Comparison of ENCODE assay signal across 15 cellular contexts in the genomic region with DNA sequence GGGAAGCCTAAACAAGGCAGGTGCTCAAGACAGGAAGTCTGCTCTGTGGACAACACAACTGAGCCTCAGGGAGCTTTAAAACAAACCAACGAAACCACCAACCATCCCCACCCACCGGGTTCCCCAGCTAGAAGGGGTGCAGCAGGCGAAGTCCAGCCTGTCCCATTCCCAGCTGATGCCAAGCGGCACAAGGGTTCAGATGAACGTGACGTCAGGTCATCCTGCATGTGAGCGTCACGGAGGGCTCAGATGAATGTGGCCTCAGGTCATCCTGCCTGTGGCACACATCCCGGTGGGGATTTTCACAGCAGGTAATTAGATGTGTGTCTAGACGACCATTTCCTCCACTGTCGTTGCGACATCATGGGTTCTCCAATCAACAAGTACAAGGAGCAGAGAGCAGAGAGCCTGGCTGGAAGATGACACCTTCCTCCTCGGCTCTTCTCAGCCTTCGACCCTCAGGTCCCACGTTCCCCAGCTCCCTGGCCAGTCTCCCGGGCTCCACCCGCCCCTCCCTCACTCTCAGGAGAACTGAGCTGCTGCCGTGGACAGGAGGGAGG.
DNase-seq lines count a peak whose midpoint lies in the region; FAIRE-seq and TF ChIP-seq lines count a peak whose summit lies in the region.
"Had no signal": no experiment of that assay in that cellular context is flagged by ENCODE, and none has a peak within 500 bp of the region (broad histone marks: within the 10 kb centered on the region; RNA-seq: fewer than 3 reads in every experiment).

No MANE protein-coding gene starts in this region.

- peak; percentile 64 for FAIRE-seq in endothelial cell of umbilical vein (lab: Jason Lieb, UNC)
- FAIRE-seq: frontal cortex had no signal

- DNase-seq in H4 (ENCODE audit: low spot score) (peak; percentile 85), RPMI7951 (ENCODE audit: low read depth) (peak; percentile 35), endothelial cell of umbilical vein (ENCODE audit: low read depth, low spot score) (peak; percentile 65), osteoblast (ENCODE audit: insufficient read length, low spot score, missing footprints) (no peak), germinal center (ENCODE audit: low spot score) (no peak), OCI-M2 (lab: John Stamatoyannopoulos, UW; ENCODE audit: unreplicated experiment) (no peak), putamen (ENCODE audit: low spot score) (no peak), NCI-H2107 (lab: John Stamatoyannopoulos, UW) (no peak)
- DNase-seq: activated T-cell treated with anti-CD3 and anti-CD28 coated beads, Interleukin-2, amount 50 U/mL, for 24 hours; BE2C; DND-41; immature natural killer cell; stimulated activated CD4-positive, alpha-beta T cell treated with anti-CD3 and anti-CD28 coated beads, Interleukin-2, amount 100 ng/mL, for 48 hours; T-helper 1 cell had no signal

- no peak overlapping the region for H3K4me3 ChIP-seq in endothelial cell of umbilical vein (replicated peaks in 1 of 3; ENCODE audit: insufficient read depth in 1 of 3, low read depth in 1 of 3, low read length in 3 of 3)
- no peak overlapping the region for H3K4me3 ChIP-seq in osteoblast (ENCODE audit: insufficient read depth, low read length)

- H3K4me2 ChIP-seq in endothelial cell of umbilical vein (ENCODE audit: insufficient read depth, low read length): peak overlapping the region; percentile 8
- peak overlapping the region; percentile 73 for H3K4me2 ChIP-seq in osteoblast (ENCODE audit: insufficient read depth, low read length)

- TF ChIP-seq POLR2A in endothelial cell of umbilical vein (IDR thresholded peaks at IDR 0.05; ENCODE audit: low read depth, low read length): no peak

- dilution Hi-C loops in endothelial cell of umbilical vein (cut with MboI; ENCODE audit: extremely low pct_ligation_motif_present, low sequenced_read_pairs): no loop called here

- no peaks in the 10 kb centered on the region for H3K9me3 ChIP-seq in endothelial cell of umbilical vein (replicated peaks; ENCODE audit: control insufficient read depth, insufficient read depth, low read length)
- H3K9me3 ChIP-seq in osteoblast (ENCODE audit: low read depth, low read length): no peaks in the 10 kb centered on the region
- H3K9me3 ChIP-seq: BE2C had no signal

- no peak overlapping the region for H2AFZ ChIP-seq in endothelial cell of umbilical vein (ENCODE audit: low read depth, low read length)
- H2AFZ ChIP-seq in osteoblast (ENCODE audit: low read length): no peak overlapping the region

- TF ChIP-seq CTCF in endothelial cell of umbilical vein (IDR thresholded peaks at IDR 0.05; ENCODE audit: extremely low read depth in 1 of 2, insufficient read depth in 1 of 2, low read depth in 1 of 2, low read length in 2 of 2) (no peak), osteoblast (IDR thresholded peaks at IDR 0.05; ENCODE audit: extremely low read depth, low read depth, low read length) (no peak)

- POLR2A ChIA-PET in endothelial cell of umbilical vein (lab: Charles Lee): no interaction called here

- BruUV-seq in endothelial cell of umbilical vein (replicated peaks; lab: Mats Ljungman, UMichigan): TSS peak; percentile 62

- peak overlapping the region; percentile 93 for H3K27ac ChIP-seq in endothelial cell of umbilical vein (ENCODE audit: insufficient read depth, low read depth, low read length)
- H3K27ac ChIP-seq in osteoblast (ENCODE audit: low read depth, low read length): peak overlapping the region; percentile 95

- H3K4me1 ChIP-seq in endothelial cell of umbilical vein (ENCODE audit: control insufficient read depth, extremely low read depth, insufficient read depth, low read length): peaks cover 45% of the 10 kb centered on the region
- H3K4me1 ChIP-seq in osteoblast (ENCODE audit: insufficient read depth, low read length): peaks cover 28% of the 10 kb centered on the region
- H3K4me1 ChIP-seq: BE2C had no signal

- H3K79me2 ChIP-seq in endothelial cell of umbilical vein (ENCODE audit: control insufficient read depth, insufficient read depth, low read length) (no peaks in the 10 kb centered on the region), osteoblast (ENCODE audit: insufficient read depth, low read length) (no peaks in the 10 kb centered on the region)

- peak overlapping the region; percentile 72 for H3K9ac ChIP-seq in endothelial cell of umbilical vein (replicated peaks; ENCODE audit: extremely low read depth, insufficient read depth, low read length)

- CTCF ChIA-PET in endothelial cell of umbilical vein (lab: Charles Lee): interaction anchor here (0.6 to 1.5 kb wide), 11 partner anchors 9 to 454 kb away, joined by 3 to 6 read pairs (median 3); no protein-coding TSS in a partner anchor

- H4K20me1 ChIP-seq in endothelial cell of umbilical vein (replicated peaks; ENCODE audit: control insufficient read depth, extremely low read depth, insufficient read depth, low read length) (no peaks in the 10 kb centered on the region), osteoblast (ENCODE audit: insufficient read depth, low read length) (no peaks in the 10 kb centered on the region)

- H3K36me3 ChIP-seq in endothelial cell of umbilical vein (ENCODE audit: control insufficient read depth in 2 of 2, extremely low read depth in 1 of 2, insufficient read depth in 2 of 2, low read length in 2 of 2): no peaks in the 10 kb centered on the region
- no peaks in the 10 kb centered on the region for H3K36me3 ChIP-seq in osteoblast (ENCODE audit: insufficient read depth, low read length)
- H3K36me3 ChIP-seq: BE2C had no signal

- H3K27me3 ChIP-seq in endothelial cell of umbilical vein (ENCODE audit: control insufficient read depth in 2 of 2, insufficient read depth in 2 of 2, low read length in 2 of 2) (no peaks in the 10 kb centered on the region), osteoblast (ENCODE audit: insufficient read depth, low read length) (peaks cover 13% of the 10 kb centered on the region)

- intact Hi-C loops in endothelial cell of umbilical vein (cut with micrococcal nuclease): loop anchor here (1.0 to 5.0 kb wide), 12 partner anchors 11 to 259 kb away; a partner anchor contains a TSS

- H3K9me1 ChIP-seq in endothelial cell of umbilical vein (replicated peaks; ENCODE audit: control insufficient read depth, extremely low read depth, insufficient read depth, low read length): no peaks in the 10 kb centered on the region

TF ChIP-seq in endothelial cell of umbilical vein, 7 proteins besides CTCF, POLR2A, EP300 and RAD21:
- TF ChIP-seq MYC (IDR thresholded peaks at IDR 0.05; ENCODE audit: low read depth, low read length) (no peak), JUN (IDR thresholded peaks at IDR 0.05; ENCODE audit: borderline replicate concordance, insufficient read depth, insufficient read length, low read depth) (no peak), GATA2 (IDR thresholded peaks at IDR 0.05; ENCODE audit: insufficient read depth, insufficient read length, low read depth, low read length) (no peak), EZH2 (IDR thresholded peaks at IDR 0.05; ENCODE audit: borderline replicate concordance, low read depth, low read length, severe bottlenecking) (no peak), FOS (IDR thresholded peaks at IDR 0.05; ENCODE audit: borderline replicate concordance, insufficient read depth, low read length) (no peak), POLR2AphosphoS5 (IDR thresholded peaks at IDR 0.05; ENCODE audit: insufficient read depth, low read depth, low read length) (no peak)
- TF ChIP-seq, protein P1, sequence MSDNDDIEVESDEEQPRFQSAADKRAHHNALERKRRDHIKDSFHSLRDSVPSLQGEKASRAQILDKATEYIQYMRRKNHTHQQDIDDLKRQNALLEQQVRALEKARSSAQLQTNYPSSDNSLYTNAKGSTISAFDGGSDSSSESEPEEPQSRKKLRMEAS (IDR thresholded peaks at IDR 0.05; ENCODE audit: insufficient read depth, insufficient read length): no peak
TF ChIP-seq in endothelial cell of umbilical vein: peak in this region for 0.

Comparison
In these comparisons a context has a peak if more than half of its experiments do, and no peak if none do; other contexts are left out.
1. DNase-seq: peak in H4 (single experiment), RPMI7951 (single experiment) and endothelial cell of umbilical vein (single experiment); none in osteoblast (single experiment), germinal center (single experiment), OCI-M2 (single experiment), putamen (single experiment) and NCI-H2107 (single experiment).